In the genomic region with DNA sequence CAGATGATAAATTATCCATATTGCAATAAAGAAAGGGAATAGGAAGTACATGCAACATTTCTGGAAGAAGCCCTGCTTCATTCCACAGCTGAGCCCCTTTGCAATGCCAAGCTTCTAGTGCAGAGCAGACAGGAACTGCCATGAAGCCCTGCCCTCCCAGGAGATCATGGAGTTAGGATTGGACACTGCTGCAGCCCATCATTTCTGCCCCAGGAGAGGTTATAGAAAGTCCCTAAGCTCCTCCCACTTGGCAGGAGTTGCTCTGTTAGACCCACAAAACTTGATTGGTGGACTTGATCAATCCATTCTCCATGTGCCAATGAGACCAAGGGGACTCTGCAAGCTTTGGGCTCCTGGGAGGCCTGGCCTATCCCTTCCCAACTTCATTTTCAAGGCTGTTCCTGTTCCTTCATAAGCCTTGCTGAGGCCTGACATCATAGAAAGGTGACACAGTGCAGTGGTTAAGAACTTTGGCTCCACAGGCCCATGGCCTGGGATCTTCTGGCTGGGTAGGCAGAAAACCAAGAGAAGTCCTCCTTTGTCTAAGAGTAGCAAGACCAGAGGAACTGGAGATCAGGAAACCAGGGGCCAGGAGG, we compare ENCODE assay signal across 9 cellular contexts. TPM values are rescaled to one million over a fixed set of nuclear protein-coding genes. Genes with fewer than 3 reads are reported as not detected.
DNase-seq lines count a peak whose midpoint lies in the region; ATAC-seq, FAIRE-seq and TF ChIP-seq lines count a peak whose summit lies in the region.
"Had no signal": no experiment of that assay in that cellular context is flagged by ENCODE, and none has a peak within 500 bp of the region (broad histone marks: within the 10 kb centered on the region; RNA-seq: fewer than 3 reads in every experiment).

No MANE protein-coding gene starts in this region.

- H3K27me3 Mint-ChIP-seq in activated B cell treated with CpG ODN at 0.5 μM for 24 hours (no peaks in the 10 kb centered on the region), natural killer cell (ENCODE audit: low read depth in 2 of 2) (no peaks in the 10 kb centered on the region)

- peaks cover 7% of the 10 kb centered on the region for H3K79me2 ChIP-seq in Karpas-422 (ENCODE audit: low read length)

- peak overlapping the region; percentile 96 for H3K27ac Mint-ChIP-seq in activated B cell treated with CpG ODN at 0.5 μM for 24 hours
- peak overlapping the region; percentile 99 to 100 for H3K27ac Mint-ChIP-seq in natural killer cell

- FAIRE-seq in RCC 7860 (lab: Jason Lieb, UNC): no peak

- H3K9me3 ChIP-seq in Karpas-422 (ENCODE audit: low read length): no peaks in the 10 kb centered on the region

- H3K4me1 Mint-ChIP-seq in activated B cell treated with CpG ODN at 0.5 μM for 24 hours: peaks cover 90% of the 10 kb centered on the region
- H3K4me1 Mint-ChIP-seq in natural killer cell: peaks cover 61 to 70% of the 10 kb centered on the region in 2 donors

- H3K36me3 ChIP-seq in Karpas-422 (ENCODE audit: insufficient read depth, low read length): no peaks in the 10 kb centered on the region

- H3K4me3 Mint-ChIP-seq in activated B cell treated with CpG ODN at 0.5 μM for 24 hours (peak overlapping the region; percentile 99), natural killer cell (peak overlapping the region; percentile 75)

- no peak overlapping the region for H3K9ac ChIP-seq in Karpas-422 (ENCODE audit: low read length)

- TF ChIP-seq CTCF in activated B cell treated with CpG ODN at 0.5 μM for 24 hours (IDR thresholded peaks at IDR 0.05) (no peak), natural killer cell (IDR thresholded peaks at IDR 0.05) (no peak)

- CTCF ChIA-PET in activated B cell treated with CpG ODN at 0.5 μM for 24 hours (lab: Charles Lee): interaction anchor here (1.1 to 2.6 kb wide), 6 partner anchors 8 to 40 kb away, joined by 3 to 31 read pairs (median 6); no protein-coding TSS in a partner anchor

- H3K4me3 ChIP-seq in Karpas-422 (ENCODE audit: low read length): no peak overlapping the region
- H3K4me3 ChIP-seq: smooth muscle cell had no signal

- no peak overlapping the region for H3K27ac ChIP-seq in Karpas-422 (ENCODE audit: low read length)

- H3K27me3 ChIP-seq in Karpas-422 (ENCODE audit: low read length): no peaks in the 10 kb centered on the region

- peaks cover 88% of the 10 kb centered on the region for H3K4me1 ChIP-seq in Karpas-422 (ENCODE audit: low read length)

- DNase-seq in SIG-M5 treated with dmso at 0.1 percent for 504 hours (lab: John Stamatoyannopoulos, UW; ENCODE audit: unreplicated experiment) (peak; percentile 28), SIG-M5 (lab: John Stamatoyannopoulos, UW) (no peak), Karpas-422 (peak; percentile 76), activated B cell treated with CpG ODN at 0.5 μM for 24 hours (no peak), natural killer cell (no peak), dedifferentiated amniotic fluid mesenchymal stem cell (ENCODE audit: extremely low spot score) (no peak), RCC 7860 (ENCODE audit: low spot score) (no peak), NCI-H2171 (lab: John Stamatoyannopoulos, UW) (no peak)

- intact Hi-C loops in activated B cell treated with CpG ODN at 0.5 μM for 24 hours (cut with micrococcal nuclease): no loop called here
- intact Hi-C loops in natural killer cell (cut with micrococcal nuclease): loop anchor here (10.0 kb wide), 1 partner anchor 546 kb away; no protein-coding TSS in a partner anchor

- no peaks in the 10 kb centered on the region for H3K9me2 ChIP-seq in Karpas-422 (replicated peaks; ENCODE audit: insufficient read depth, low read length)

- POLR2A ChIA-PET in activated B cell treated with CpG ODN at 0.5 μM for 24 hours (lab: Charles Lee): interaction anchor here (0.6 to 25.3 kb wide), 8 partner anchors 13 to 1491 kb away, joined by 3 to 662 read pairs (median 94); partner anchors contain the start of gene MATN1

- ATAC-seq in activated B cell treated with CpG ODN at 0.5 μM for 24 hours (ENCODE audit: low read depth) (no peak), natural killer cell (no peak)

- H3K9me3 Mint-ChIP-seq in activated B cell treated with CpG ODN at 0.5 μM for 24 hours (no peaks in the 10 kb centered on the region), natural killer cell (no peaks in the 10 kb centered on the region)

- H2AFZ ChIP-seq in Karpas-422 (ENCODE audit: low read length): no peak overlapping the region

- H3K36me3 Mint-ChIP-seq in activated B cell treated with CpG ODN at 0.5 μM for 24 hours (ENCODE audit: low read depth): peaks cover 31% of the 10 kb centered on the region
- no peaks in the 10 kb centered on the region for H3K36me3 Mint-ChIP-seq in natural killer cell

- H3K4me2 ChIP-seq in Karpas-422 (ENCODE audit: low read depth, low read length, poor library complexity, severe bottlenecking): no peak overlapping the region
- H3K4me2 ChIP-seq: smooth muscle cell had no signal

- peaks cover 18% of the 10 kb centered on the region; the same call in 1 of the 2 replicates for H4K20me1 ChIP-seq in Karpas-422 (ENCODE audit: insufficient read depth, low read depth, low read length)

RNA-seq across cellular contexts. Expression of gene LAPTM5, which starts 1.3 kb away (rescaled TPM):
- total RNA-seq in Karpas-422 (2014; rRNA removed; shearing (Covaris generic); ENCODE audit: low replicate concordance): 117 and 184 TPM in 2 replicates
- 726 and 766 TPM in 2 replicates for total RNA-seq in activated B cell treated with CpG ODN at 0.5 μM for 24 hours
- total RNA-seq in natural killer cell: 100 to 1,000 TPM; 520 to 674 (median 533) TPM

RNA-seq across cellular contexts. Expression of gene MATN1, which starts 35.5 kb away (rescaled TPM):
- total RNA-seq in Karpas-422 (2014; rRNA removed; shearing (Covaris generic); ENCODE audit: low replicate concordance): 0.19 and 1.2 TPM in 2 replicates
- total RNA-seq in activated B cell treated with CpG ODN at 0.5 μM for 24 hours (0.93 and 1.2 TPM in 2 replicates), natural killer cell (1 to 10 TPM in 2 of 3 donors, under 1 TPM in 1; 0.93 to 1.7 (median 1.2) TPM)

Comparison
In these comparisons a context has a peak if more than half of its experiments do, and no peak if none do; other contexts are left out.
1. DNase-seq: peak in SIG-M5 treated with dmso at 0.1 percent for 504 hours (single experiment) and Karpas-422 (single experiment); none in SIG-M5 (single experiment), activated B cell treated with CpG ODN at 0.5 μM for 24 hours (single experiment), natural killer cell (single experiment), dedifferentiated amniotic fluid mesenchymal stem cell (single experiment), RCC 7860 (single experiment) and NCI-H2171 (single experiment).